ENCODE assay signal across 18 cellular contexts in the genomic region with DNA sequence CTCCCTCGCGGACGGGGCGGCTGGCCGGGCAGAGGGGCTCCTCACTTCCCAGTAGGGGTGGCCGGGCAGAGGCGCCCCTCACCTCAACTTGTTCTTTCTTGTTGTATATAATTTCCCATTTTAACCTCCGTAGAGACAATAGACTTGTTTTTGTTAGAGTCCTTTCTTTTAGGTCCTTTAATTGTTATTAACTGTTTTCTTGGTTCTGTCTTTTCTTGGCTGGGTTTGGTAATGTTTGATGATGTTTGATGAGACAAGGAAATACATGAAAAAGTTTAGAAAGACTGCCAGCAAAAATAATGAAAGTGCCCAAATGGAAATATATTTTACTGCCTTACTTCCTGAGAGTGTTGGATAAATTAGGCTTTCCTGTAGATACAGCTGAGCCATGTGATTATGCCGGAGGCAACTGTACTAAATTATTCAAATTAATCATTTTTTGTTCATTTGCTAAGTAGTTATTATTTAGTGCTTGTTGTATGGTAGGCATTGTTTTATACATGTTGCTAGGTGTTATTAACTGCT.
"Had no signal": no experiment of that assay in that cellular context is flagged by ENCODE, and none has a peak within 500 bp of the region (broad histone marks: within the 10 kb centered on the region; RNA-seq: fewer than 3 reads in every experiment).

No MANE protein-coding gene starts in this region.

- H3K9ac ChIP-seq: neural progenitor cell had no signal

- H3K9me3 ChIP-seq: gastrocnemius medialis, left lung, psoas muscle, right lobe of liver, stomach had no signal

- H3K9me3 Mint-ChIP-seq: activated CD4-positive, alpha-beta memory T cell treated with anti-CD3 and anti-CD28 coated beads for 36 hours; activated naive CD8-positive, alpha-beta T cell treated with anti-CD3 and anti-CD28 coated beads for 36 hours; type B pancreatic cell had no signal

- H3K27me3 ChIP-seq: cardiac muscle cell, gastrocnemius medialis, left lung, neural progenitor cell, right lobe of liver, stomach had no signal

- H3K4me2 ChIP-seq: neural progenitor cell had no signal

- H2AFZ ChIP-seq: neural progenitor cell had no signal

- H3K4me1 Mint-ChIP-seq: activated naive CD8-positive, alpha-beta T cell treated with anti-CD3 and anti-CD28 coated beads for 36 hours; neural progenitor cell had no signal

- H3K27me3 Mint-ChIP-seq: activated CD4-positive, alpha-beta memory T cell treated with anti-CD3 and anti-CD28 coated beads for 36 hours; activated CD4-positive, alpha-beta T cell treated with anti-CD3 and anti-CD28 coated beads for 36 hours; activated naive CD8-positive, alpha-beta T cell treated with anti-CD3 and anti-CD28 coated beads for 36 hours; type B pancreatic cell had no signal

- H3K27ac ChIP-seq: cardiac muscle cell, gastrocnemius medialis, left lung, neural progenitor cell, psoas muscle, stomach had no signal

- H3K27ac Mint-ChIP-seq: activated CD4-positive, alpha-beta memory T cell treated with anti-CD3 and anti-CD28 coated beads for 36 hours; activated CD4-positive, alpha-beta T cell treated with anti-CD3 and anti-CD28 coated beads for 36 hours; activated naive CD8-positive, alpha-beta T cell treated with anti-CD3 and anti-CD28 coated beads for 36 hours; neural progenitor cell; type B pancreatic cell had no signal

- DNase-seq: activated CD4-positive, alpha-beta memory T cell treated with anti-CD3 and anti-CD28 coated beads for 36 hours; activated CD4-positive, alpha-beta T cell treated with anti-CD3 and anti-CD28 coated beads for 36 hours; activated naive CD8-positive, alpha-beta T cell treated with anti-CD3 and anti-CD28 coated beads for 36 hours; activated T-cell treated with anti-CD3 and anti-CD28 coated beads for 4 hours; amygdala; gastrocnemius medialis; head of caudate nucleus; left lung; mammary epithelial cell; psoas muscle; right lobe of liver; small intestine; stimulated activated CD4-positive, alpha-beta T cell treated with anti-CD3 and anti-CD28 coated beads, Interleukin-15, amount 100 ng/mL, for 24 hours; stimulated activated CD4-positive, alpha-beta T cell treated with anti-CD3 and anti-CD28 coated beads, Interleukin-2, amount 100 ng/mL, for 48 hours; stomach had no signal

- H3K4me3 ChIP-seq: cardiac muscle cell, gastrocnemius medialis, left lung, neural progenitor cell, psoas muscle, right lobe of liver, stomach had no signal

- H3K4me1 ChIP-seq: gastrocnemius medialis, left lung, neural progenitor cell, psoas muscle had no signal

- H3K4me3 Mint-ChIP-seq: activated CD4-positive, alpha-beta memory T cell treated with anti-CD3 and anti-CD28 coated beads for 36 hours; activated CD4-positive, alpha-beta T cell treated with anti-CD3 and anti-CD28 coated beads for 36 hours; activated naive CD8-positive, alpha-beta T cell treated with anti-CD3 and anti-CD28 coated beads for 36 hours; neural progenitor cell; type B pancreatic cell had no signal

- ATAC-seq: activated CD4-positive, alpha-beta T cell treated with anti-CD3 and anti-CD28 coated beads for 36 hours; gastrocnemius medialis; left lung; psoas muscle had no signal
